In genomic region chr15:78752492-78753358, GRCh38 we compare ENCODE assay signal across 23 cellular contexts. TPM values are rescaled to one million over a fixed set of nuclear protein-coding genes. Genes with fewer than 3 reads are reported as not detected.
DNase-seq lines count a peak whose midpoint lies in the region; ATAC-seq and TF ChIP-seq lines count a peak whose summit lies in the region.
"Had no signal": no experiment of that assay in that cellular context is flagged by ENCODE, and none has a peak within 500 bp of the region (broad histone marks: within the 10 kb centered on the region; RNA-seq: fewer than 3 reads in every experiment).

No MANE protein-coding gene starts in this region.

- no peak overlapping the region for H3K27ac Mint-ChIP-seq in natural killer cell treated with Interleukin-12 subunit alpha and Interleukin-12 subunit beta and Interleukin-15 and Interleukin-18, amount 100 ng/mL, for 72 hours
- no peak overlapping the region for H3K27ac Mint-ChIP-seq in natural killer cell
- peak overlapping the region; percentile 52 for H3K27ac Mint-ChIP-seq in glutamatergic neuron (ENCODE audit: unreplicated experiment)
- H3K27ac Mint-ChIP-seq: activated B cell treated with CpG ODN at 0.5 μM for 24 hours; activated naive CD4-positive, alpha-beta T cell treated with anti-CD3 and anti-CD28 coated beads, Interleukin-2, amount 10 ng/mL, durations not matched to agents 7 days and 5 days had no signal

- no peaks in the 10 kb centered on the region for H3K9me3 ChIP-seq in aorta (ENCODE audit: control insufficient read depth, low read length)
- H3K9me3 ChIP-seq in transverse colon, result no peaks in the 10 kb centered on the region
- H3K9me3 ChIP-seq: Caco-2, gastrocnemius medialis had no signal

- TF ChIP-seq CTCF in natural killer cell (IDR thresholded peaks at IDR 0.05), result no peak
- no peak for TF ChIP-seq CTCF in glutamatergic neuron (IDR thresholded peaks at IDR 0.05; ENCODE audit: partially characterized antibody, unreplicated experiment)
- TF ChIP-seq CTCF in transverse colon (IDR thresholded peaks at IDR 0.05), result no peak

- H3K4me1 Mint-ChIP-seq in natural killer cell treated with Interleukin-12 subunit alpha and Interleukin-12 subunit beta and Interleukin-15 and Interleukin-18, amount 100 ng/mL, for 72 hours (ENCODE audit: low read depth in 2 of 2), result peaks cover 5 to 10% of the 10 kb centered on the region in 2 donors
- H3K4me1 Mint-ChIP-seq in natural killer cell (peaks cover 14 to 15% of the 10 kb centered on the region in 2 donors), glutamatergic neuron (ENCODE audit: low read depth, unreplicated experiment) (peaks cover 34% of the 10 kb centered on the region)

- WGBS in aorta, 2 donors, result 76 to 77% methylated on average over 21 to 24 of the region's 24 CpGs
- WGBS in transverse colon (ENCODE audit: low coverage in 1 of 2), 2 donors, result 81% methylated on average over 24 of the region's 24 CpGs; no CpG with 5 or more reads in 1 of the 2 donors

- in situ Hi-C loops in transverse colon (cut with MboI; ENCODE audit: low pct_ligation_motif_present in 1 of 4, low pct_unique_long_range_greater_than_20kb in 1 of 4, low sequenced_read_pairs in 3 of 4), result no loop called here

- no peaks in the 10 kb centered on the region for H3K9me3 Mint-ChIP-seq in natural killer cell treated with Interleukin-12 subunit alpha and Interleukin-12 subunit beta and Interleukin-15 and Interleukin-18, amount 100 ng/mL, for 72 hours
- H3K9me3 Mint-ChIP-seq in natural killer cell, result no peaks in the 10 kb centered on the region
- peaks cover 7% of the 10 kb centered on the region for H3K9me3 Mint-ChIP-seq in glutamatergic neuron (ENCODE audit: unreplicated experiment)
- H3K9me3 Mint-ChIP-seq: activated B cell treated with CpG ODN at 0.5 μM for 24 hours; activated naive CD4-positive, alpha-beta T cell treated with anti-CD3 and anti-CD28 coated beads, Interleukin-2, amount 10 ng/mL, durations not matched to agents 7 days and 5 days had no signal

- H3K4me3 ChIP-seq in aorta (ENCODE audit: low read length in 2 of 2), result no peak overlapping the region
- no peak overlapping the region for H3K4me3 ChIP-seq in transverse colon
- H3K4me3 ChIP-seq: cardiac muscle cell, gastrocnemius medialis, PC-9, smooth muscle cell had no signal

- TF ChIP-seq EP300 in transverse colon (IDR thresholded peaks at IDR 0.05; ENCODE audit: low read depth), result no peak

- DNase-seq in natural killer cell treated with Interleukin-12 subunit alpha and Interleukin-12 subunit beta and Interleukin-15 and Interleukin-18, amount 100 ng/mL, for 72 hours (ENCODE audit: low spot score), result peak; percentile 34
- DNase-seq in natural killer cell (no peak), glutamatergic neuron (no peak), myocyte (ENCODE audit: low read depth) (peak; percentile 53), aorta (peak; percentile 17 to 55), transverse colon (no peak), globus pallidus (ENCODE audit: low spot score) (no peak)
- DNase-seq: activated B cell treated with CpG ODN at 0.5 μM for 24 hours; activated CD4-positive, alpha-beta T cell treated with anti-CD3 and anti-CD28 coated beads, Interleukin-2, amount 50 U/mL, for 4 hours; activated naive CD4-positive, alpha-beta T cell treated with anti-CD3 and anti-CD28 coated beads, Interleukin-2, amount 10 ng/mL, durations not matched to agents 7 days and 5 days; anterior cingulate cortex; GDM1; NCI-H1105; NCI-H2029; NCI-H524 treated with DMSO at 0.1 percent for 48 hours; PC-9; trophoblast cell had no signal

- H3K27ac ChIP-seq in aorta (ENCODE audit: low read depth in 1 of 2, low read length in 2 of 2), result no peak overlapping the region
- H3K27ac ChIP-seq in transverse colon, result no peak overlapping the region
- H3K27ac ChIP-seq: C4-2B, cardiac muscle cell, gastrocnemius medialis, PC-9 had no signal

- no peaks in the 10 kb centered on the region for H3K36me3 Mint-ChIP-seq in natural killer cell treated with Interleukin-12 subunit alpha and Interleukin-12 subunit beta and Interleukin-15 and Interleukin-18, amount 100 ng/mL, for 72 hours
- H3K36me3 Mint-ChIP-seq in natural killer cell (no peaks in the 10 kb centered on the region), glutamatergic neuron (ENCODE audit: unreplicated experiment) (no peaks in the 10 kb centered on the region)
- H3K36me3 Mint-ChIP-seq: activated naive CD4-positive, alpha-beta T cell treated with anti-CD3 and anti-CD28 coated beads, Interleukin-2, amount 10 ng/mL, durations not matched to agents 7 days and 5 days had no signal

- intact Hi-C loops in natural killer cell (cut with micrococcal nuclease), result loop anchor here (10.0 kb wide), 1 partner anchor 432 kb away; no protein-coding TSS in a partner anchor
- intact Hi-C loops in aorta (cut with DNase I), result loop anchor here (5.0 to 10.0 kb wide), 2 partner anchors 122 to 135 kb away; partner anchors contain the start of gene MORF4L1 (in 2 of the 2)
- intact Hi-C loops in transverse colon (cut with DNase I; ENCODE audit: low total_unique reads), result no loop called here

- no peaks in the 10 kb centered on the region for H3K27me3 Mint-ChIP-seq in natural killer cell treated with Interleukin-12 subunit alpha and Interleukin-12 subunit beta and Interleukin-15 and Interleukin-18, amount 100 ng/mL, for 72 hours
- H3K27me3 Mint-ChIP-seq in natural killer cell (ENCODE audit: low read depth in 2 of 2), result no peaks in the 10 kb centered on the region
- H3K27me3 Mint-ChIP-seq in glutamatergic neuron (ENCODE audit: unreplicated experiment), result peaks cover 6% of the 10 kb centered on the region
- H3K27me3 Mint-ChIP-seq: activated B cell treated with CpG ODN at 0.5 μM for 24 hours had no signal

- H3K4me1 ChIP-seq in aorta (ENCODE audit: control insufficient read depth in 1 of 2, insufficient read depth in 2 of 2, low read length in 2 of 2) (peaks cover 0 to 2% of the 10 kb centered on the region in 2 donors), transverse colon (peaks cover 3 to 13% (median 3%) of the 10 kb centered on the region in 4 donors)

- no peak overlapping the region for H3K4me3 Mint-ChIP-seq in natural killer cell treated with Interleukin-12 subunit alpha and Interleukin-12 subunit beta and Interleukin-15 and Interleukin-18, amount 100 ng/mL, for 72 hours
- H3K4me3 Mint-ChIP-seq in natural killer cell (no peak overlapping the region), glutamatergic neuron (ENCODE audit: unreplicated experiment) (peak overlapping the region; percentile 46)
- H3K4me3 Mint-ChIP-seq: activated B cell treated with CpG ODN at 0.5 μM for 24 hours; activated naive CD4-positive, alpha-beta T cell treated with anti-CD3 and anti-CD28 coated beads, Interleukin-2, amount 10 ng/mL, durations not matched to agents 7 days and 5 days had no signal

- no peak for ATAC-seq in natural killer cell treated with Interleukin-12 subunit alpha and Interleukin-12 subunit beta and Interleukin-15 and Interleukin-18, amount 100 ng/mL, for 72 hours
- ATAC-seq in natural killer cell, result no peak
- ATAC-seq in aorta (ENCODE audit: low FRiP score), result no peak
- ATAC-seq in HG02798 (IDR thresholded peaks at IDR 0.05; ENCODE audit: poor library complexity, unreplicated experiment), result no peak
- ATAC-seq: gastrocnemius medialis had no signal

- H3K36me3 ChIP-seq in aorta (ENCODE audit: control insufficient read depth in 1 of 2, insufficient read depth in 2 of 2, low read length in 1 of 2), result no peaks in the 10 kb centered on the region
- H3K36me3 ChIP-seq in transverse colon, result no peaks in the 10 kb centered on the region
- H3K36me3 ChIP-seq: cardiac muscle cell, gastrocnemius medialis had no signal

- no peaks in the 10 kb centered on the region for H3K27me3 ChIP-seq in aorta (ENCODE audit: control insufficient read depth in 1 of 2, insufficient read depth in 2 of 2, low read length in 1 of 2)
- no peaks in the 10 kb centered on the region for H3K27me3 ChIP-seq in transverse colon
- H3K27me3 ChIP-seq: cardiac muscle cell, gastrocnemius medialis had no signal

- no peak for TF ChIP-seq POLR2A in transverse colon (IDR thresholded peaks at IDR 0.05)

RNA-seq across cellular contexts. Expression of gene ADAMTS7, which starts 58.5 kb away (rescaled TPM):
- under 1 TPM; 0.19 to 0.20 TPM for total RNA-seq in natural killer cell treated with Interleukin-12 subunit alpha and Interleukin-12 subunit beta and Interleukin-15 and Interleukin-18, amount 100 ng/mL, for 72 hours
- total RNA-seq in natural killer cell (under 1 TPM in 2 of 3 donors, not detected in 1; 0.10 to 0.16 TPM), glutamatergic neuron (ENCODE audit: unreplicated experiment) (181 TPM), myocyte (31.9 and 36.4 TPM in 2 replicates), aorta (10 to 100 TPM; 14.7 to 23.9 TPM), transverse colon (1 to 10 TPM in 3 of 4 donors, under 1 TPM in 1; 0.95 to 4.8 (median 1.7) TPM)
- 59.6 TPM for polyA plus RNA-seq in myocyte (2012)
- 10 to 100 TPM in 1 of 2 donors, 1 to 10 TPM in 1; 3.9 to 30.0 TPM for polyA plus RNA-seq in aorta

Comparison
In these comparisons a context has a peak if more than half of its experiments do, and no peak if none do; other contexts are left out.
1. DNase-seq: peak in natural killer cell treated with Interleukin-12 subunit alpha and Interleukin-12 subunit beta and Interleukin-15 and Interleukin-18, amount 100 ng/mL, for 72 hours (single experiment), myocyte (single experiment) and aorta (2 of 2); none in natural killer cell (single experiment), glutamatergic neuron (single experiment), transverse colon (single experiment) and globus pallidus (single experiment).